8 cellular contexts compared by ENCODE assay signal in genomic region chr2:210170442-210171303, GRCh38. TPM values are rescaled to one million over a fixed set of nuclear protein-coding genes. Genes with fewer than 3 reads are reported as not detected.
DNase-seq lines count a peak whose midpoint lies in the region; ATAC-seq and TF ChIP-seq lines count a peak whose summit lies in the region.

No MANE protein-coding gene starts in this region.

- no peaks in the 10 kb centered on the region; the same call in 1 of the 2 replicates for H3K9me2 ChIP-seq in SK-N-SH

- H3F3A ChIP-seq in SK-N-SH (replicated peaks; ENCODE audit: insufficient read depth): peaks cover 20% of the 10 kb centered on the region

- H3K4me3 ChIP-seq in GM08714 (ENCODE audit: low read length) (peak overlapping the region; percentile 99), SK-N-SH (ENCODE audit: low read depth in 2 of 2, low read length in 1 of 2) (peak overlapping the region; percentile 84 to 97), suprapubic skin (peak overlapping the region; percentile 86)

- H4K20me1 ChIP-seq in SK-N-SH (ENCODE audit: insufficient read depth): no peaks in the 10 kb centered on the region

- H3K9me3 Mint-ChIP-seq in activated naive CD4-positive, alpha-beta T cell treated with anti-CD3 and anti-CD28 coated beads, Interleukin-2, amount 50 U/mL, for 72 hours: no peaks in the 10 kb centered on the region

- WGBS in SK-N-SH (ENCODE audit: low lambda C conversion rate): 1% methylated on average over 21 of the region's 64 CpGs
- under 1% methylated on average over 13 of the region's 64 CpGs for WGBS in suprapubic skin

- TF ChIP-seq POLR2A in suprapubic skin (IDR thresholded peaks at IDR 0.05): peak in 1 of 2 donors; percentile 50

- CTCF ChIA-PET in SK-N-SH (lab: Yijun Ruan, JAX): interaction anchor here (1.2 kb wide), 1 partner anchor 178 kb away, joined by 3 read pairs; no protein-coding TSS in a partner anchor

- DNase-seq in NCI-H1048 (lab: John Stamatoyannopoulos, UW) (peak; percentile 71), SK-N-SH (peak; percentile 92), globus pallidus (ENCODE audit: low spot score) (peak; percentile 94), nucleus accumbens (lab: John Stamatoyannopoulos, UW) (peak; percentile 61 to 99 (median 96)), suprapubic skin (ENCODE audit: low spot score in 2 of 2) (peak; percentile 97 to 98)
- DNase-seq in activated naive CD4-positive, alpha-beta T cell treated with anti-CD3 and anti-CD28 coated beads, Interleukin-2, amount 50 U/mL, for 72 hours (ENCODE audit: low spot score in 2 of 2): peak; percentile 95 to 96

- H3K36me3 ChIP-seq in SK-N-SH (replicated peaks in 1 of 2; ENCODE audit: control insufficient read depth in 1 of 2, insufficient read depth in 2 of 2, low read length in 1 of 2) (no peaks in the 10 kb centered on the region), suprapubic skin (no peaks in the 10 kb centered on the region)

- no peak for TF ChIP-seq RAD21 in SK-N-SH (IDR thresholded peaks at IDR 0.05; ENCODE audit: low read length)

- H3K36me3 Mint-ChIP-seq in activated naive CD4-positive, alpha-beta T cell treated with anti-CD3 and anti-CD28 coated beads, Interleukin-2, amount 50 U/mL, for 72 hours: peaks cover 9 to 14% of the 10 kb centered on the region in 2 donors

- H2AFZ ChIP-seq in SK-N-SH (ENCODE audit: low read depth): peak overlapping the region; percentile 94

- H3K4me1 ChIP-seq in SK-N-SH (ENCODE audit: control insufficient read depth in 1 of 2, insufficient read depth in 2 of 2, low read depth in 1 of 2, low read length in 1 of 2) (peaks cover 9 to 14% of the 10 kb centered on the region in 2 experiments; a peak in 2 of 4 replicates), suprapubic skin (peaks cover 41% of the 10 kb centered on the region)

- peak overlapping the region; percentile 92 for H3K9ac ChIP-seq in SK-N-SH

- TF ChIP-seq CTCF in SK-N-SH (IDR thresholded peaks at IDR 0.05): no peak
- TF ChIP-seq CTCF in suprapubic skin (IDR thresholded peaks at IDR 0.05): no peak

- H3K27me3 ChIP-seq in SK-N-SH (ENCODE audit: insufficient read depth) (no peaks in the 10 kb centered on the region), suprapubic skin (no peaks in the 10 kb centered on the region)

- peak overlapping the region; percentile 97 to 100 for H3K27ac Mint-ChIP-seq in activated naive CD4-positive, alpha-beta T cell treated with anti-CD3 and anti-CD28 coated beads, Interleukin-2, amount 50 U/mL, for 72 hours

- H3K4me2 ChIP-seq in SK-N-SH: peak overlapping the region; percentile 88

- POLR2A ChIA-PET in SK-N-SH (lab: Yijun Ruan, JAX): no interaction called here

- H3K9me3 ChIP-seq in SK-N-SH (no peaks in the 10 kb centered on the region), suprapubic skin (no peaks in the 10 kb centered on the region)

- peak; percentile 67 for ATAC-seq in HG02588 (IDR thresholded peaks at IDR 0.05; ENCODE audit: unreplicated experiment)
- peak; percentile 76 to 80 for ATAC-seq in activated naive CD4-positive, alpha-beta T cell treated with anti-CD3 and anti-CD28 coated beads, Interleukin-2, amount 50 U/mL, for 72 hours

- H3K27ac ChIP-seq in SK-N-SH (ENCODE audit: low read depth in 2 of 2, low read length in 1 of 2): peak overlapping the region; percentile 98
- H3K27ac ChIP-seq in suprapubic skin: peak overlapping the region; percentile 98

- TF ChIP-seq EP300 in SK-N-SH (IDR thresholded peaks at IDR 0.05; ENCODE audit: borderline replicate concordance in 1 of 2, low read depth in 1 of 2, low read length in 1 of 2) (peak in 1 of 2 experiments; percentile 18; a peak in 2 of 4 replicates), suprapubic skin (IDR thresholded peaks at IDR 0.05) (no peak)

- H3K79me2 ChIP-seq in SK-N-SH (ENCODE audit: insufficient read depth): peaks cover 38% of the 10 kb centered on the region

TF ChIP-seq in SK-N-SH, 30 proteins besides CTCF, POLR2A, EP300 and RAD21 (continues in another document):
- TF ChIP-seq SMC3 (IDR thresholded peaks at IDR 0.05; ENCODE audit: low read depth, low read length) (no peak; the same call in 1 of the 2 replicates), YY1 (IDR thresholded peaks at IDR 0.05; ENCODE audit: low read depth) (no peak), MAX (IDR thresholded peaks at IDR 0.05; ENCODE audit: low read depth) (peak; percentile 30; the same call in 1 of the 2 replicates), JUND (IDR thresholded peaks at IDR 0.05) (no peak), GABPA (IDR thresholded peaks at IDR 0.05; ENCODE audit: low read depth) (no peak), MEF2A (IDR thresholded peaks at IDR 0.05; ENCODE audit: borderline replicate concordance, low read depth) (no peak), NFIC (IDR thresholded peaks at IDR 0.05; ENCODE audit: borderline replicate concordance) (peak; percentile 36; the same call in 1 of the 2 replicates), NRF1 (IDR thresholded peaks at IDR 0.05; ENCODE audit: low read depth, low read length) (peak; percentile 81)
- TF ChIP-seq, protein P1, sequence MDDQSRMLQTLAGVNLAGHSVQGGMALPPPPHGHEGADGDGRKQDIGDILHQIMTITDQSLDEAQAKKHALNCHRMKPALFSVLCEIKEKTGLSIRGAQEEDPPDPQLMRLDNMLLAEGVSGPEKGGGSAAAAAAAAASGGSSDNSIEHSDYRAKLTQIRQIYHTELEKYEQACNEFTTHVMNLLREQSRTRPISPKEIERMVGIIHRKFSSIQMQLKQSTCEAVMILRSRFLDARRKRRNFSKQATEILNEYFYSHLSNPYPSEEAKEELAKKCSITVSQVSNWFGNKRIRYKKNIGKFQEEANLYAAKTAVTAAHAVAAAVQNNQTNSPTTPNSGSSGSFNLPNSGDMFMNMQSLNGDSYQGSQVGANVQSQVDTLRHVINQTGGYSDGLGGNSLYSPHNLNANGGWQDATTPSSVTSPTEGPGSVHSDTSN (IDR thresholded peaks at IDR 0.05): no peak
- TF ChIP-seq, protein P2, sequence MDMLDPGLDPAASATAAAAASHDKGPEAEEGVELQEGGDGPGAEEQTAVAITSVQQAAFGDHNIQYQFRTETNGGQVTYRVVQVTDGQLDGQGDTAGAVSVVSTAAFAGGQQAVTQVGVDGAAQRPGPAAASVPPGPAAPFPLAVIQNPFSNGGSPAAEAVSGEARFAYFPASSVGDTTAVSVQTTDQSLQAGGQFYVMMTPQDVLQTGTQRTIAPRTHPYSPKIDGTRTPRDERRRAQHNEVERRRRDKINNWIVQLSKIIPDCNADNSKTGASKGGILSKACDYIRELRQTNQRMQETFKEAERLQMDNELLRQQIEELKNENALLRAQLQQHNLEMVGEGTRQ (IDR thresholded peaks at IDR 0.05; ENCODE audit: borderline replicate concordance, low read depth, low read length): peak; percentile 90
- TF ChIP-seq, protein P3, sequence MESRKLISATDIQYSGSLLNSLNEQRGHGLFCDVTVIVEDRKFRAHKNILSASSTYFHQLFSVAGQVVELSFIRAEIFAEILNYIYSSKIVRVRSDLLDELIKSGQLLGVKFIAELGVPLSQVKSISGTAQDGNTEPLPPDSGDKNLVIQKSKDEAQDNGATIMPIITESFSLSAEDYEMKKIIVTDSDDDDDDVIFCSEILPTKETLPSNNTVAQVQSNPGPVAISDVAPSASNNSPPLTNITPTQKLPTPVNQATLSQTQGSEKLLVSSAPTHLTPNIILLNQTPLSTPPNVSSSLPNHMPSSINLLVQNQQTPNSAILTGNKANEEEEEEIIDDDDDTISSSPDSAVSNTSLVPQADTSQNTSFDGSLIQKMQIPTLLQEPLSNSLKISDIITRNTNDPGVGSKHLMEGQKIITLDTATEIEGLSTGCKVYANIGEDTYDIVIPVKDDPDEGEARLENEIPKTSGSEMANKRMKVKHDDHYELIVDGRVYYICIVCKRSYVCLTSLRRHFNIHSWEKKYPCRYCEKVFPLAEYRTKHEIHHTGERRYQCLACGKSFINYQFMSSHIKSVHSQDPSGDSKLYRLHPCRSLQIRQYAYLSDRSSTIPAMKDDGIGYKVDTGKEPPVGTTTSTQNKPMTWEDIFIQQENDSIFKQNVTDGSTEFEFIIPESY (IDR thresholded peaks at IDR 0.05; ENCODE audit: borderline replicate concordance, low read depth): no peak
- TF ChIP-seq, protein P4, sequence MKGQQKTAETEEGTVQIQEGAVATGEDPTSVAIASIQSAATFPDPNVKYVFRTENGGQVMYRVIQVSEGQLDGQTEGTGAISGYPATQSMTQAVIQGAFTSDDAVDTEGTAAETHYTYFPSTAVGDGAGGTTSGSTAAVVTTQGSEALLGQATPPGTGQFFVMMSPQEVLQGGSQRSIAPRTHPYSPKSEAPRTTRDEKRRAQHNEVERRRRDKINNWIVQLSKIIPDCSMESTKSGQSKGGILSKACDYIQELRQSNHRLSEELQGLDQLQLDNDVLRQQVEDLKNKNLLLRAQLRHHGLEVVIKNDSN (IDR thresholded peaks at IDR 0.05; ENCODE audit: borderline replicate concordance, low read depth): peak; percentile 94

RNA-seq across cellular contexts. Expression of gene KANSL1L, which starts 0.5 kb away (rescaled TPM):
- 5.5 and 7.9 TPM in 2 replicates for polyA plus RNA-seq in SK-N-SH (2012; rRNA removed)
- polyA plus RNA-seq in SK-N-SH (2012; cell fraction: cytosol; rRNA removed): 6.4 and 6.6 TPM in 2 replicates
- polyA plus RNA-seq in SK-N-SH (2012; cell fraction: nucleus; rRNA removed): 6.3 and 16.7 TPM in 2 replicates
- total RNA-seq in activated naive CD4-positive, alpha-beta T cell treated with anti-CD3 and anti-CD28 coated beads, Interleukin-2, amount 50 U/mL, for 72 hours: 1 to 10 TPM; 8.1 to 9.6 TPM
- 10 to 100 TPM; 18.0 to 48.7 (median 25.6) TPM for total RNA-seq in suprapubic skin

RNA-seq across cellular contexts. Expression of gene ACADL, which starts 54.6 kb away (rescaled TPM):
- polyA plus RNA-seq in SK-N-SH (2012; rRNA removed): not detected in 2 replicates
- polyA plus RNA-seq in SK-N-SH (2012; cell fraction: cytosol; rRNA removed): not detected in 2 replicates
- polyA plus RNA-seq in SK-N-SH (2012; cell fraction: nucleus; rRNA removed): 0.04 TPM in 1 of 2 replicates, not detected in the other
- total RNA-seq in activated naive CD4-positive, alpha-beta T cell treated with anti-CD3 and anti-CD28 coated beads, Interleukin-2, amount 50 U/mL, for 72 hours: not detected
- total RNA-seq in suprapubic skin: 1 to 10 TPM; 1.5 to 9.8 (median 6.4) TPM

Comparison
In these comparisons a context has a peak if more than half of its experiments do, and no peak if none do; other contexts are left out.
1. Peak in every context shown above with its lines: DNase-seq, ATAC-seq, H3K4me3 ChIP-seq and H3K27ac ChIP-seq.